Comparison of ENCODE assay signal across 28 cellular contexts in genomic region chr13:70941454-70941853, GRCh38.
"Had no signal": no experiment of that assay in that cellular context is flagged by ENCODE, and none has a peak within 500 bp of the region (broad histone marks: within the 10 kb centered on the region; RNA-seq: fewer than 3 reads in every experiment).

No MANE protein-coding gene starts in this region.

- H3K27me3 ChIP-seq: ascending aorta, cardiac muscle cell had no signal

- DNase-seq: activated B cell treated with CpG ODN at 0.5 μM for 24 hours; activated CD4-positive, alpha-beta memory T cell treated with anti-CD3 and anti-CD28 coated beads for 36 hours; activated CD4-positive, alpha-beta T cell treated with anti-CD3 and anti-CD28 coated beads for 4 hours; activated CD4-positive, alpha-beta T cell treated with anti-CD3 and anti-CD28 coated beads, Interleukin-2, amount 10 ng/mL, durations not matched to agents 24 days and 14 days; activated CD4-positive, alpha-beta T cell treated with anti-CD3 and anti-CD28 coated beads, Interleukin-2, amount 50 U/mL, for 1 hour; activated CD4-positive, alpha-beta T cell treated with anti-CD3 and anti-CD28 coated beads, Interleukin-2, amount 50 U/mL, for 4 hours; activated CD4-positive, CD25-positive, alpha-beta regulatory T cell treated with anti-CD3 and anti-CD28 coated beads, Interleukin-2, amount 50 U/mL, for 72 hours; activated CD8-positive, alpha-beta memory T cell treated with anti-CD3 and anti-CD28 coated beads, Interleukin-2, amount 50 U/mL, for 48 hours; activated CD8-positive, alpha-beta T cell treated with anti-CD3 and anti-CD28 coated beads for 36 hours; activated effector memory CD4-positive, alpha-beta T cell treated with Interleukin-2 at 50 U/mL for 16 hours; activated gamma-delta T cell; activated naive CD4-positive, alpha-beta T cell treated with anti-CD3 and anti-CD28 coated beads, Interleukin-2, amount 10 ng/mL, durations not matched to agents 7 days and 5 days; activated naive CD4-positive, alpha-beta T cell treated with Interleukin-2 at 50 U/mL for 16 hours; activated naive CD8-positive, alpha-beta T cell treated with anti-CD3 and anti-CD28 coated beads, Interleukin-2, amount 10 ng/mL, durations not matched to agents 7 days and 5 days; activated naive CD8-positive, alpha-beta T cell treated with anti-CD3 and anti-CD28 coated beads, Interleukin-2, amount 50 U/mL, for 24 hours; activated T-cell treated with anti-CD3 and anti-CD28 coated beads, Interleukin-2, amount 50 U/mL, for 24 hours; activated T-cell treated with anti-CD3 and anti-CD28 coated beads, Interleukin-2, amount 50 U/mL, for 48 hours; amygdala; anterior cingulate cortex; caudate nucleus; cerebellar nuclear complex; T-helper 2 cell; T-helper 9 cell had no signal

- H3K4me1 ChIP-seq: ascending aorta had no signal

- ATAC-seq: activated CD8-positive, alpha-beta T cell treated with anti-CD3 and anti-CD28 coated beads for 36 hours; activated naive CD8-positive, alpha-beta T cell treated with anti-CD3 and anti-CD28 coated beads, Interleukin-2, amount 50 U/mL, for 24 hours had no signal

- H3K9me3 ChIP-seq: ascending aorta had no signal

- H3K4me3 ChIP-seq: ascending aorta, cardiac muscle cell had no signal

- H3K36me3 ChIP-seq: ascending aorta, cardiac muscle cell had no signal

- FAIRE-seq: bronchial epithelial cell, TTC549 had no signal

- H3K27ac ChIP-seq: ascending aorta, cardiac muscle cell, VCaP had no signal
